2 cellular contexts compared by ENCODE assay signal in the genomic region with DNA sequence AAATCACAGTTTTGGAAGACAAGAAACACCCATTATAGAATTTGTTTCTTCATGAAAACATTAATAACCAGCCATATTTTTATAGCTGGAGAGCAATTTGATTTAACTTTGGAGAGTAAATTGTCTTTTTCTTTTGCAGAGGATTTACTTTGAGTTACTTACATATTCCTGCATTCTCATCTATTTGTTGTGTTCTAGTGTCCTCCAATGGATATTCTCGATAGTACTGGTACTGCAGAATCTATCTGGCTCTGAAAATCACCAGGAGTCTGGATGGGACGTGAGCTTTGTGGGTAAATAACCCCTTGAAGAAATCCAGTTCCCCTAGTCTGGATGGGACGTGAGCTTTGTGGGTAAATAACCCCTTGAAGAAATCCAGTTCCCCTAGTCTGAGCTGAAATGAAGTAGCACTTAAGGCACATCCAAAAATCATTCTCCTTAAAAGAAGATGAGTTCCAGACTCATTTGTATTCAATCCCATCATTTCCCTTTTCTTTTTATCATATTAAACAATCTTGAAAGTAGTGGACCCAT.
TF ChIP-seq lines count a peak whose summit lies in the region.

No MANE protein-coding gene starts in this region.

TF ChIP-seq in SK-N-SH, 30 proteins besides CTCF, POLR2A, EP300 and RAD21 (continued from another document):
- TF ChIP-seq, protein P1, sequence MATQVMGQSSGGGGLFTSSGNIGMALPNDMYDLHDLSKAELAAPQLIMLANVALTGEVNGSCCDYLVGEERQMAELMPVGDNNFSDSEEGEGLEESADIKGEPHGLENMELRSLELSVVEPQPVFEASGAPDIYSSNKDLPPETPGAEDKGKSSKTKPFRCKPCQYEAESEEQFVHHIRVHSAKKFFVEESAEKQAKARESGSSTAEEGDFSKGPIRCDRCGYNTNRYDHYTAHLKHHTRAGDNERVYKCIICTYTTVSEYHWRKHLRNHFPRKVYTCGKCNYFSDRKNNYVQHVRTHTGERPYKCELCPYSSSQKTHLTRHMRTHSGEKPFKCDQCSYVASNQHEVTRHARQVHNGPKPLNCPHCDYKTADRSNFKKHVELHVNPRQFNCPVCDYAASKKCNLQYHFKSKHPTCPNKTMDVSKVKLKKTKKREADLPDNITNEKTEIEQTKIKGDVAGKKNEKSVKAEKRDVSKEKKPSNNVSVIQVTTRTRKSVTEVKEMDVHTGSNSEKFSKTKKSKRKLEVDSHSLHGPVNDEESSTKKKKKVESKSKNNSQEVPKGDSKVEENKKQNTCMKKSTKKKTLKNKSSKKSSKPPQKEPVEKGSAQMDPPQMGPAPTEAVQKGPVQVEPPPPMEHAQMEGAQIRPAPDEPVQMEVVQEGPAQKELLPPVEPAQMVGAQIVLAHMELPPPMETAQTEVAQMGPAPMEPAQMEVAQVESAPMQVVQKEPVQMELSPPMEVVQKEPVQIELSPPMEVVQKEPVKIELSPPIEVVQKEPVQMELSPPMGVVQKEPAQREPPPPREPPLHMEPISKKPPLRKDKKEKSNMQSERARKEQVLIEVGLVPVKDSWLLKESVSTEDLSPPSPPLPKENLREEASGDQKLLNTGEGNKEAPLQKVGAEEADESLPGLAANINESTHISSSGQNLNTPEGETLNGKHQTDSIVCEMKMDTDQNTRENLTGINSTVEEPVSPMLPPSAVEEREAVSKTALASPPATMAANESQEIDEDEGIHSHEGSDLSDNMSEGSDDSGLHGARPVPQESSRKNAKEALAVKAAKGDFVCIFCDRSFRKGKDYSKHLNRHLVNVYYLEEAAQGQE (IDR thresholded peaks at IDR 0.05; ENCODE audit: low read depth, low read length), result no peak
- TF ChIP-seq JUND (IDR thresholded peaks at IDR 0.05), result no peak
- no peak for TF ChIP-seq RCOR1 (IDR thresholded peaks at IDR 0.05; ENCODE audit: low read length)
- no peak for TF ChIP-seq SIN3A (IDR thresholded peaks at IDR 0.05; ENCODE audit: borderline replicate concordance, low read depth, low read length)
- no peak for TF ChIP-seq EZH2phosphoT487 (IDR thresholded peaks at IDR 0.05; ENCODE audit: borderline replicate concordance, low read depth)
- TF ChIP-seq MEF2A (IDR thresholded peaks at IDR 0.05; ENCODE audit: borderline replicate concordance, low read depth), result no peak
- no peak for TF ChIP-seq RXRA (IDR thresholded peaks at IDR 0.05; ENCODE audit: borderline replicate concordance, low read depth)
TF ChIP-seq in SK-N-SH: peak in this region for 0.

TF ChIP-seq in SK-N-SH treated with all-trans-retinoic acid at 6 μM for 48 hours, 23 proteins besides CTCF, POLR2A, EP300 and RAD21 (continued from another document):
- TF ChIP-seq, protein P2, sequence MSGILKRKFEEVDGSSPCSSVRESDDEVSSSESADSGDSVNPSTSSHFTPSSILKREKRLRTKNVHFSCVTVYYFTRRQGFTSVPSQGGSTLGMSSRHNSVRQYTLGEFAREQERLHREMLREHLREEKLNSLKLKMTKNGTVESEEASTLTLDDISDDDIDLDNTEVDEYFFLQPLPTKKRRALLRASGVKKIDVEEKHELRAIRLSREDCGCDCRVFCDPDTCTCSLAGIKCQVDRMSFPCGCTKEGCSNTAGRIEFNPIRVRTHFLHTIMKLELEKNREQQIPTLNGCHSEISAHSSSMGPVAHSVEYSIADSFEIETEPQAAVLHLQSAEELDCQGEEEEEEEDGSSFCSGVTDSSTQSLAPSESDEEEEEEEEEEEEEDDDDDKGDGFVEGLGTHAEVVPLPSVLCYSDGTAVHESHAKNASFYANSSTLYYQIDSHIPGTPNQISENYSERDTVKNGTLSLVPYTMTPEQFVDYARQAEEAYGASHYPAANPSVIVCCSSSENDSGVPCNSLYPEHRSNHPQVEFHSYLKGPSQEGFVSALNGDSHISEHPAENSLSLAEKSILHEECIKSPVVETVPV (CRISPR knock-in tag; IDR thresholded peaks at IDR 0.05), result no peak
